ENCODE assay signal across 25 cellular contexts in genomic region chr12:94285954-94286579, GRCh38.
"Had no signal": no experiment of that assay in that cellular context is flagged by ENCODE, and none has a peak within 500 bp of the region (broad histone marks: within the 10 kb centered on the region; RNA-seq: fewer than 3 reads in every experiment).

No MANE protein-coding gene starts in this region.

- ATAC-seq: body of pancreas; effector memory CD8-positive, alpha-beta T cell; gastroesophageal sphincter; left cardiac atrium; naive thymus-derived CD8-positive, alpha-beta T cell; right cardiac atrium; T-cell had no signal

- H3K27ac ChIP-seq: body of pancreas, gastroesophageal sphincter, tibial nerve had no signal

- FAIRE-seq: keratinocyte had no signal

- H3K27me3 Mint-ChIP-seq: activated B cell treated with CpG ODN at 0.5 μM for 24 hours; activated naive CD8-positive, alpha-beta T cell treated with anti-CD3 and anti-CD28 coated beads for 36 hours; effector memory CD8-positive, alpha-beta T cell; memory B cell; naive thymus-derived CD8-positive, alpha-beta T cell; T-cell had no signal

- H3K4me3 ChIP-seq: adrenal gland, body of pancreas, gastroesophageal sphincter, tibial nerve had no signal

- H3K36me3 ChIP-seq: adrenal gland, gastroesophageal sphincter had no signal

- DNase-seq: activated B cell treated with CpG ODN at 0.5 μM for 24 hours; activated effector memory CD4-positive, alpha-beta T cell treated with anti-CD3 and anti-CD28 coated beads, Interleukin-2, amount 50 U/mL, for 16 hours; activated naive CD4-positive, alpha-beta T cell treated with anti-CD3 and anti-CD28 coated beads for 36 hours; activated naive CD8-positive, alpha-beta T cell treated with anti-CD3 and anti-CD28 coated beads for 36 hours; adrenal gland; aorta; body of pancreas; cortex of kidney; effector memory CD8-positive, alpha-beta T cell; erythroblast; hippocampal formation; left cardiac atrium; naive thymus-derived CD8-positive, alpha-beta T cell; right cardiac atrium; stimulated activated CD4-positive, alpha-beta T cell treated with anti-CD3 and anti-CD28 coated beads, Interleukin-15, amount 100 ng/mL, for 24 hours; stimulated activated CD4-positive, alpha-beta T cell treated with anti-CD3 and anti-CD28 coated beads, Interleukin-2, amount 100 ng/mL, for 24 hours; stimulated activated naive CD4-positive, alpha-beta T cell treated with Interleukin-2 at 50 U/mL for 16 hours; T-cell had no signal

- H3K9me3 ChIP-seq: adrenal gland, body of pancreas, gastroesophageal sphincter, tibial nerve had no signal

- H3K27me3 ChIP-seq: adrenal gland, body of pancreas, gastroesophageal sphincter, tibial nerve had no signal

- H3K4me3 Mint-ChIP-seq: activated B cell treated with CpG ODN at 0.5 μM for 24 hours; activated naive CD4-positive, alpha-beta T cell treated with anti-CD3 and anti-CD28 coated beads for 36 hours; activated naive CD8-positive, alpha-beta T cell treated with anti-CD3 and anti-CD28 coated beads for 36 hours; activated T-helper 1 cell treated with anti-CD3 and anti-CD28 coated beads, Interleukin-12 subunit alpha, Interleukin-12 subunit beta, Interleukin-2, Interleukin-4 antibody, amounts not matched to agents 30 ng/mL and 10 ng/mL and 1 ng/mL, durations not matched to agents 14 hours and 24 hours and 36 hours; effector memory CD8-positive, alpha-beta T cell; memory B cell; naive thymus-derived CD8-positive, alpha-beta T cell; neural crest cell; T-cell; T-helper 2 cell treated with Interferon-gamma antibody and Interleukin-4, amounts not matched to agents 5 μg/mL and 100 μg/mL, for 36 hours had no signal

- H3K4me1 ChIP-seq: body of pancreas had no signal

- H3K9me3 Mint-ChIP-seq: activated B cell treated with CpG ODN at 0.5 μM for 24 hours; activated naive CD4-positive, alpha-beta T cell treated with anti-CD3 and anti-CD28 coated beads for 36 hours; activated naive CD8-positive, alpha-beta T cell treated with anti-CD3 and anti-CD28 coated beads for 36 hours; activated T-helper 1 cell treated with anti-CD3 and anti-CD28 coated beads, Interleukin-12 subunit alpha, Interleukin-12 subunit beta, Interleukin-2, Interleukin-4 antibody, amounts not matched to agents 30 ng/mL and 10 ng/mL and 1 ng/mL, durations not matched to agents 14 hours and 24 hours and 36 hours; effector memory CD8-positive, alpha-beta T cell; memory B cell; naive thymus-derived CD8-positive, alpha-beta T cell; neural crest cell; T-cell; T-helper 2 cell treated with Interferon-gamma antibody and Interleukin-4, amounts not matched to agents 5 μg/mL and 100 μg/mL, for 36 hours had no signal

- H3K27ac Mint-ChIP-seq: activated naive CD4-positive, alpha-beta T cell treated with anti-CD3 and anti-CD28 coated beads for 36 hours; activated naive CD8-positive, alpha-beta T cell treated with anti-CD3 and anti-CD28 coated beads for 36 hours; activated T-helper 1 cell treated with anti-CD3 and anti-CD28 coated beads, Interleukin-12 subunit alpha, Interleukin-12 subunit beta, Interleukin-2, Interleukin-4 antibody, amounts not matched to agents 30 ng/mL and 10 ng/mL and 1 ng/mL, durations not matched to agents 14 hours and 24 hours and 36 hours; T-cell; T-helper 2 cell treated with Interferon-gamma antibody and Interleukin-4, amounts not matched to agents 5 μg/mL and 100 μg/mL, for 36 hours had no signal
